Comparison of ENCODE assay signal across 8 cellular contexts in the genomic region with DNA sequence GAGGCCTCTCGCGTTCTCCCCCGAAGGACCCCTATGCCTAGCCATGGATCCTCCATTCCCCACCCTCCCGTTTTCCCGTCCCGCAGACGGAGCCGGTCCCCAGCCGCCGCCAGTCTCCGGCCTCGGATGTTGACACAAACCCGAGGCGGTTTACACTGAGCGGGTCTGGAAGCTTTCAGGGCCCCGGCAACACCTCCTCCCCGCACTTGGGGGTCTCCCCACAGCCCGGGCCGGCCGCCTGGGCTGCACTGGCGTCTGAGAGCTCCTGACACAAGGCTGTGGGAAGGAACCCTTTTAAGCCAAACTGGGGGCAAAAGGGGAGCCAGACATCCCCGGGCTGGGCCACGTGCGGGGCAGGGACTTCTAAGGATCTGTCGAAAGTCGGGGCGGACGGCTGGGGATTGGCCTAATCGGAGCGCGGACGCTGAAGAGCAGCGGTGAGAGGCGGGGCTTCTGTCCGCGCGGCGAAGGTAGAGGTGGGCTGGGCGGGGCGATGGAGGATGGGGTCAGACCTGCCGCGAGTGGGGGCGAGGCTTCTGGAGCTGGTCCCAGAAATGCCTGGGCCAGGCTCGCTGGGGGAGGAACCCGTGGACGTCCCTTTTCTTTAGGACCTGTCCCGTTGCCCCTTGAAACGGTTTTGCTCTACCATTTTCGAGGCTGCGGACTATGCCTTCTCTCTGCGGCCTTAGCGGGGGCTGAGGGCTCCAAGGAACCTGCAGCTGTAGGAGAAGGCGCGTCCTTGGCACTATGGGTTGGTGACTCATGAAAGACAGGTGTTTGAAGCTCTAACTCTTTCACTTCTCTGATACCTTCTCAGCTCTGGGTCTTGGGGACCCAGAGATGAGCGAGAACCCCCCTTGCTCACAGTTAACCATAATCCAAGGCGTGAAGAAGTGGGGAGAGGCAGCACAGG. TPM values are rescaled to one million over a fixed set of nuclear protein-coding genes. Genes with fewer than 3 reads are reported as not detected.
DNase-seq lines count a peak whose midpoint lies in the region; ATAC-seq, FAIRE-seq and TF ChIP-seq lines count a peak whose summit lies in the region.

No MANE protein-coding gene starts in this region.

- intact Hi-C loops in left colon (cut with DNase I, micrococcal nuclease) = no loop called here

- no peaks in the 10 kb centered on the region for H3K9me3 ChIP-seq in suprapubic skin

- peak; percentile 24 for DNase-seq in activated CD8-positive, alpha-beta memory T cell treated with anti-CD3 and anti-CD28 coated beads, Interleukin-2, amount 50 U/mL, for 4 hours
- DNase-seq in activated CD8-positive, alpha-beta memory T cell treated with anti-CD3 and anti-CD28 coated beads, Interleukin-2, amount 10 ng/mL, durations not matched to agents 7 days and 5 days = no peak
- DNase-seq in left colon = peak in 1 of 2 donors; percentile 20
- DNase-seq in suprapubic skin (ENCODE audit: low spot score in 2 of 2) = no peak
- DNase-seq in RCC 7860 (ENCODE audit: low spot score) = no peak
- no peak for DNase-seq in Ammon's horn (ENCODE audit: low spot score)
- DNase-seq in SHP77 (lab: John Stamatoyannopoulos, UW) = no peak

- TF ChIP-seq CTCF in suprapubic skin (IDR thresholded peaks at IDR 0.05) = no peak

- 11% methylated on average over 27 of the region's 56 CpGs for WGBS in suprapubic skin

- no peak for TF ChIP-seq POLR2A in suprapubic skin (IDR thresholded peaks at IDR 0.05)

- no peak overlapping the region for H3K27ac ChIP-seq in suprapubic skin

- no peaks in the 10 kb centered on the region for H3K36me3 ChIP-seq in suprapubic skin

- peaks cover 16% of the 10 kb centered on the region for H3K4me1 Mint-ChIP-seq in activated CD8-positive, alpha-beta memory T cell treated with anti-CD3 and anti-CD28 coated beads, Interleukin-2, amount 10 ng/mL, durations not matched to agents 7 days and 5 days
- H3K4me1 Mint-ChIP-seq in activated T-helper 17 cell treated with anti-CD3 and anti-CD28 coated beads, Interleukin-2, amount 50 U/mL, for 72 hours = peaks cover 25% of the 10 kb centered on the region

- peaks cover 19% of the 10 kb centered on the region for H3K4me1 ChIP-seq in suprapubic skin

- no peak for TF ChIP-seq EP300 in suprapubic skin (IDR thresholded peaks at IDR 0.05)

- H3K27me3 ChIP-seq in suprapubic skin = peaks cover 67% of the 10 kb centered on the region

- no peaks in the 10 kb centered on the region for H3K36me3 Mint-ChIP-seq in activated CD8-positive, alpha-beta memory T cell treated with anti-CD3 and anti-CD28 coated beads, Interleukin-2, amount 10 ng/mL, durations not matched to agents 7 days and 5 days
- no peaks in the 10 kb centered on the region for H3K36me3 Mint-ChIP-seq in activated T-helper 17 cell treated with anti-CD3 and anti-CD28 coated beads, Interleukin-2, amount 50 U/mL, for 72 hours (ENCODE audit: low read depth)

- CTCF ChIA-PET in activated CD8-positive, alpha-beta memory T cell treated with anti-CD3 and anti-CD28 coated beads, Interleukin-2, amount 10 ng/mL, durations not matched to agents 7 days and 5 days (lab: Charles Lee) = interaction anchor here (1.1 to 5.4 kb wide), 4 partner anchors 9 to 39 kb away, joined by 4 to 19 read pairs (median 10); no protein-coding TSS in a partner anchor

- no peak overlapping the region for H3K27ac Mint-ChIP-seq in activated CD8-positive, alpha-beta memory T cell treated with anti-CD3 and anti-CD28 coated beads, Interleukin-2, amount 10 ng/mL, durations not matched to agents 7 days and 5 days
- H3K27ac Mint-ChIP-seq in activated T-helper 17 cell treated with anti-CD3 and anti-CD28 coated beads, Interleukin-2, amount 50 U/mL, for 72 hours = no peak overlapping the region

- ATAC-seq in activated CD8-positive, alpha-beta memory T cell treated with anti-CD3 and anti-CD28 coated beads, Interleukin-2, amount 10 ng/mL, durations not matched to agents 7 days and 5 days = no peak
- ATAC-seq in activated T-helper 17 cell treated with anti-CD3 and anti-CD28 coated beads, Interleukin-2, amount 50 U/mL, for 72 hours (replicated peaks) = no peak
- peak; percentile 20 for ATAC-seq in left colon

- H3K9me3 Mint-ChIP-seq in activated CD8-positive, alpha-beta memory T cell treated with anti-CD3 and anti-CD28 coated beads, Interleukin-2, amount 10 ng/mL, durations not matched to agents 7 days and 5 days (ENCODE audit: low read depth) = no peaks in the 10 kb centered on the region
- no peaks in the 10 kb centered on the region for H3K9me3 Mint-ChIP-seq in activated T-helper 17 cell treated with anti-CD3 and anti-CD28 coated beads, Interleukin-2, amount 50 U/mL, for 72 hours

- FAIRE-seq in RCC 7860 (lab: Jason Lieb, UNC) = no peak

- H3K4me3 Mint-ChIP-seq in activated CD8-positive, alpha-beta memory T cell treated with anti-CD3 and anti-CD28 coated beads, Interleukin-2, amount 10 ng/mL, durations not matched to agents 7 days and 5 days = no peak overlapping the region
- peak overlapping the region; percentile 83 for H3K4me3 Mint-ChIP-seq in activated T-helper 17 cell treated with anti-CD3 and anti-CD28 coated beads, Interleukin-2, amount 50 U/mL, for 72 hours

- peaks cover 68% of the 10 kb centered on the region for H3K27me3 Mint-ChIP-seq in activated CD8-positive, alpha-beta memory T cell treated with anti-CD3 and anti-CD28 coated beads, Interleukin-2, amount 10 ng/mL, durations not matched to agents 7 days and 5 days
- H3K27me3 Mint-ChIP-seq in activated T-helper 17 cell treated with anti-CD3 and anti-CD28 coated beads, Interleukin-2, amount 50 U/mL, for 72 hours = no peaks in the 10 kb centered on the region

- H3K4me3 ChIP-seq in suprapubic skin = peak overlapping the region; percentile 47

RNA-seq across cellular contexts. Expression of a gene that starts 1.2 kb away (rescaled TPM):
- under 1 TPM; 0.18 to 0.30 TPM for total RNA-seq in activated CD8-positive, alpha-beta memory T cell treated with anti-CD3 and anti-CD28 coated beads, Interleukin-2, amount 10 ng/mL, durations not matched to agents 7 days and 5 days
- 1 to 10 TPM in 1 of 2 donors, under 1 TPM in 1; 0.50 to 1.2 TPM for total RNA-seq in activated T-helper 17 cell treated with anti-CD3 and anti-CD28 coated beads, Interleukin-2, amount 50 U/mL, for 72 hours
- total RNA-seq in left colon = under 1 TPM in 1 of 2 donors, not detected in 1; 0.06 TPM
- total RNA-seq in suprapubic skin = under 1 TPM in 1 of 4 donors, not detected in 3; 0.55 TPM

RNA-seq across cellular contexts. Expression of a gene that starts 20.5 kb away (rescaled TPM):
- total RNA-seq in activated CD8-positive, alpha-beta memory T cell treated with anti-CD3 and anti-CD28 coated beads, Interleukin-2, amount 10 ng/mL, durations not matched to agents 7 days and 5 days = under 1 TPM in 1 of 2 experiments, not detected in 1; 0.80 TPM
- total RNA-seq in activated T-helper 17 cell treated with anti-CD3 and anti-CD28 coated beads, Interleukin-2, amount 50 U/mL, for 72 hours = not detected
- not detected for total RNA-seq in left colon
- not detected for total RNA-seq in suprapubic skin

RNA-seq across cellular contexts. Expression of a gene that starts 46.3 kb away (rescaled TPM):
- 10 to 100 TPM; 67.4 to 69.5 TPM for total RNA-seq in activated CD8-positive, alpha-beta memory T cell treated with anti-CD3 and anti-CD28 coated beads, Interleukin-2, amount 10 ng/mL, durations not matched to agents 7 days and 5 days
- total RNA-seq in activated T-helper 17 cell treated with anti-CD3 and anti-CD28 coated beads, Interleukin-2, amount 50 U/mL, for 72 hours = 10 to 100 TPM; 56.0 to 68.7 TPM
- 10 to 100 TPM; 33.5 to 38.4 TPM for total RNA-seq in left colon
- total RNA-seq in suprapubic skin = 10 to 100 TPM; 27.0 to 40.6 (median 28.5) TPM

RNA-seq across cellular contexts. Expression of a gene that starts 53.0 kb away (rescaled TPM):
- not detected for total RNA-seq in activated CD8-positive, alpha-beta memory T cell treated with anti-CD3 and anti-CD28 coated beads, Interleukin-2, amount 10 ng/mL, durations not matched to agents 7 days and 5 days
- total RNA-seq in activated T-helper 17 cell treated with anti-CD3 and anti-CD28 coated beads, Interleukin-2, amount 50 U/mL, for 72 hours = under 1 TPM in 1 of 2 donors, not detected in 1; 0.40 TPM
- total RNA-seq in left colon (1 to 10 TPM; 1.3 to 1.9 TPM), suprapubic skin (1 to 10 TPM; 1.3 to 3.0 (median 1.8) TPM)
